Comparison of ENCODE assay signal across 18 cellular contexts in the genomic region with DNA sequence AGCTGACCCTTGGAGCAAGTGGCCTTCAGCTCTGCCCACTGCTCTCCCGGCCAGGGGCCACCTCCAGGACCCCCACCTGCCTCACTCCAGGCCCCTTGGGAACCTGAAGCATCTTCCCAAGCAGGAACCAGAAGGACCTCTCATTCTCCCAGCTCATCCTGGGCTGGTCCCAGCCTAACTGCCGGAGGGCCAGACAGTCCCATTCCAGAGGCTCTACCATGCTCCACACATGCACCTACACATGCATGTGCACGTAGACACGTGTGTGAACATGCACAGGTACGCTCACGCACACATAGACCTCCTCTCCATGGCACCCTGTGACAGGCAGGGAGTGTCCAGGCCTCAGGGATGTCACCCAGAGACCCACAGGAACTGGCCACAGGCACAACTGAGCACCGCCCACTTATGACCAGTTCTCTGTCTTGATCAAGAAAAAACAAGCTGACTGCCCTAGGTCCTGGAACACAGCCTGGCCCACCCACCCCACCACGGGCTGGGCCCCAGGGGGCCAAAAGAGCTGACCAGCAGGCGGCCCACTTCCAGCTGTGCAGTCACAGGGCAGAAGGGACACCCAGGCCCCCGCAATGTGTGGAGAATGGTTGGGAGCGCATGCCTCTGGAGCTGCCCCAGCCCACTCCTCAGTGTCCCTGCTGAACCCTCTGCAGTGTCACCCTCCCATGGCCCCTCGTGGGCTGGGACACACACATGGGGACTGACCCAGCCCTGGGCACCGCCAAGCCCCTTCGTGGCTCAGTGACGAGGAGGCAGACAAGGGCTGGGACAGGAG. TPM values are rescaled to one million over a fixed set of nuclear protein-coding genes. Genes with fewer than 3 reads are reported as not detected.
DNase-seq lines count a peak whose midpoint lies in the region; ATAC-seq, FAIRE-seq and TF ChIP-seq lines count a peak whose summit lies in the region.
"Had no signal": no experiment of that assay in that cellular context is flagged by ENCODE, and none has a peak within 500 bp of the region (broad histone marks: within the 10 kb centered on the region; RNA-seq: fewer than 3 reads in every experiment).

No MANE protein-coding gene starts in this region.

- no peak for ATAC-seq in activated T-cell treated with anti-CD3 and anti-CD28 coated beads, Interleukin-2, amount 50 U/mL, for 4 hours
- ATAC-seq in sciatic nerve (peak; percentile 41), GM19351 (IDR thresholded peaks at IDR 0.05; ENCODE audit: unreplicated experiment) (no peak)
- ATAC-seq: activated naive CD4-positive, alpha-beta T cell treated with anti-CD3 and anti-CD28 coated beads, Interleukin-2, amount 50 U/mL, for 72 hours; esophagus mucosa had no signal

- H3K36me3 ChIP-seq in kidney (ENCODE audit: control insufficient read depth in 1 of 2, insufficient read depth in 2 of 2, low read length in 2 of 2), result no peaks in the 10 kb centered on the region
- H3K36me3 ChIP-seq: MG63 had no signal

- intact Hi-C loops in kidney (cut with DNase I) (no loop called here), sciatic nerve (cut with DNase I) (no loop called here)

- H3K4me3 ChIP-seq in kidney (ENCODE audit: low read length in 2 of 2), result no peak overlapping the region
- H3K4me3 ChIP-seq: MG63 had no signal

- H3K4me1 ChIP-seq in kidney (ENCODE audit: control insufficient read depth in 1 of 2, insufficient read depth in 1 of 2, low read depth in 1 of 2, low read length in 2 of 2), result no peaks in the 10 kb centered on the region

- no peaks in the 10 kb centered on the region for H3K9me3 ChIP-seq in kidney (ENCODE audit: control insufficient read depth in 1 of 2, low read length in 2 of 2)
- H3K9me3 ChIP-seq: MG63 had no signal

- H3K27me3 Mint-ChIP-seq in activated T-cell treated with anti-CD3 and anti-CD28 coated beads, Interleukin-2, amount 50 U/mL, for 4 hours (ENCODE audit: low read depth), result no peaks in the 10 kb centered on the region

- no peaks in the 10 kb centered on the region for H3K4me1 Mint-ChIP-seq in activated T-cell treated with anti-CD3 and anti-CD28 coated beads, Interleukin-2, amount 50 U/mL, for 4 hours (ENCODE audit: low read depth)

- H3K4me3 Mint-ChIP-seq in activated T-cell treated with anti-CD3 and anti-CD28 coated beads, Interleukin-2, amount 50 U/mL, for 4 hours, result no peak overlapping the region
- H3K4me3 Mint-ChIP-seq: memory B cell had no signal

- DNase-seq in D721Med (ENCODE audit: insufficient read length, low spot score), result peak; percentile 13
- peak; percentile 4 for DNase-seq in activated T-cell treated with anti-CD3 and anti-CD28 coated beads, Interleukin-2, amount 50 U/mL, for 4 hours
- peak; percentile 56 for DNase-seq in kidney
- DNase-seq in sciatic nerve (ENCODE audit: low spot score), result peak; percentile 60
- DNase-seq in LoVo (ENCODE audit: low spot score), result no peak
- no peak for DNase-seq in GM20000 (ENCODE audit: low spot score)
- no peak for DNase-seq in activated CD4-positive, CD25-positive, alpha-beta regulatory T cell treated with anti-CD3 and anti-CD28 coated beads, Interleukin-2, amount 50 U/mL, for 72 hours
- DNase-seq: activated CD4-positive, alpha-beta T cell treated with anti-CD3 and anti-CD28 coated beads, Interleukin-2, amount 50 U/mL, for 1 hour; EL; hippocampal formation; MG63; stimulated activated CD4-positive, alpha-beta T cell treated with anti-CD3 and anti-CD28 coated beads, Interleukin-4, amount 100 ng/mL, for 1 hour; stimulated activated naive CD4-positive, alpha-beta T cell treated with Interleukin-2 at 50 U/mL for 16 hours had no signal

- no peaks in the 10 kb centered on the region for H3K9me3 Mint-ChIP-seq in activated T-cell treated with anti-CD3 and anti-CD28 coated beads, Interleukin-2, amount 50 U/mL, for 4 hours
- H3K9me3 Mint-ChIP-seq: activated naive CD4-positive, alpha-beta T cell treated with anti-CD3 and anti-CD28 coated beads, Interleukin-2, amount 50 U/mL, for 72 hours; memory B cell had no signal

- no peaks in the 10 kb centered on the region for H3K36me3 Mint-ChIP-seq in activated T-cell treated with anti-CD3 and anti-CD28 coated beads, Interleukin-2, amount 50 U/mL, for 4 hours (ENCODE audit: insufficient read depth)
- H3K36me3 Mint-ChIP-seq: activated naive CD4-positive, alpha-beta T cell treated with anti-CD3 and anti-CD28 coated beads, Interleukin-2, amount 50 U/mL, for 72 hours; memory B cell had no signal

- no peak overlapping the region for H3K9ac ChIP-seq in kidney (ENCODE audit: low read length in 2 of 2)

- no peak overlapping the region for H3K27ac ChIP-seq in kidney (ENCODE audit: low read depth in 2 of 2, low read length in 2 of 2)

- FAIRE-seq in D721Med (lab: Jason Lieb, UNC), result no peak
- FAIRE-seq in kidney (lab: Jason Lieb, UNC), result no peak

- TF ChIP-seq CTCF in D721Med (IDR thresholded peaks at IDR 0.05; ENCODE audit: insufficient read depth, missing control alignments) (no peak), kidney (IDR thresholded peaks at IDR 0.05; ENCODE audit: borderline replicate concordance, extremely low read depth, insufficient read depth) (no peak), GM20000 (IDR thresholded peaks at IDR 0.05; ENCODE audit: extremely low read depth, missing control alignments) (no peak)

RNA-seq across cellular contexts. Expression of a gene that starts 43.4 kb away (rescaled TPM):
- total RNA-seq in activated T-cell treated with anti-CD3 and anti-CD28 coated beads, Interleukin-2, amount 50 U/mL, for 4 hours, result 1 to 10 TPM in 2 of 3 donors, under 1 TPM in 1; 0.33 to 1.8 (median 1.6) TPM
- total RNA-seq in kidney (1.1 TPM), sciatic nerve (26.9 TPM)
- 3.2 TPM for polyA plus RNA-seq in kidney (ENCODE audit: insufficient read depth, low read depth, low replicate concordance)
- total RNA-seq: T-helper 1 cell treated with Interleukin-12 subunit alpha and Interleukin-12 subunit beta and Interleukin-4 antibody, amounts not matched to agents 30 ng/mL and 1 ng/mL, for 36 hours had no signal

Comparison
In these comparisons a context has a peak if more than half of its experiments do, and no peak if none do; other contexts are left out.
1. DNase-seq: peak in D721Med (single experiment), activated T-cell treated with anti-CD3 and anti-CD28 coated beads, Interleukin-2, amount 50 U/mL, for 4 hours (single experiment), kidney (single experiment) and sciatic nerve (single experiment); none in LoVo (single experiment), GM20000 (single experiment) and activated CD4-positive, CD25-positive, alpha-beta regulatory T cell treated with anti-CD3 and anti-CD28 coated beads, Interleukin-2, amount 50 U/mL, for 72 hours (single experiment).